11 cellular contexts compared by ENCODE assay signal in genomic region chr10:92931597-92931996, GRCh38.
"Had no signal": no experiment of that assay in that cellular context is flagged by ENCODE, and none has a peak within 500 bp of the region (broad histone marks: within the 10 kb centered on the region; RNA-seq: fewer than 3 reads in every experiment).

No MANE protein-coding gene starts in this region.

- ATAC-seq: GM23338, HCT116, K562 had no signal

- H3K4me3 ChIP-seq: GM23338, HAP-1, K562 had no signal

- DNase-seq: H7, IMR-90, Kasumi-1, KG1 had no signal

- FAIRE-seq: H1, HTR-8/SVneo, K562 had no signal

- H3K4me2 ChIP-seq: GM23338 had no signal

- H3K9me3 ChIP-seq: HAP-1 had no signal

- H3K4me1 ChIP-seq: HAP-1 had no signal

- H3K27ac ChIP-seq: HL-60 had no signal
